13 cellular contexts compared by ENCODE assay signal in the genomic region with DNA sequence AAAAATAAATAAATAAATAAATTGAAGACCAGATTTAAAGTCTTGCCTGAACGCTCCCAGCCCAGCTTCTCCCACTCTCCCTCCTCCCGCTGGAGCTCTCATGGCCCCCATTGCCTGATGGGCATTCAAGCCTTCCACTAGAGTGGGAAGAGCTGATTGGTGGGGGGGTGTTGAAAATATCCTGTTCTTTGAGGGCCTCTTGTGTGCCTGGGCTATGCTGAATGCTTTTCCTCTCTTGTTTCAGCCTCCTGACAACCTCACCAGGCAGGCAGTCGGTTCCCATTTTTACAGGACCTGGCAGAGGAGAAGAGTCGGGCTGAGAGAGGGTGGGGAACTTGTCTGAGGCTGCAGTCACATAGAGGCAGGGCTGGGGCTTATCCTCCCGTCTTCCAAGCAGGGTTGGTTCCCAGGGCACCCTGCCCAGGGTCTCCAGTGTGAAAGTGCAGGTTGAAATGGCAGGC. TPM values are rescaled to one million over a fixed set of nuclear protein-coding genes. Genes with fewer than 3 reads are reported as not detected.
DNase-seq lines count a peak whose midpoint lies in the region; ATAC-seq and TF ChIP-seq lines count a peak whose summit lies in the region.
"Had no signal": no experiment of that assay in that cellular context is flagged by ENCODE, and none has a peak within 500 bp of the region (broad histone marks: within the 10 kb centered on the region; RNA-seq: fewer than 3 reads in every experiment).

No MANE protein-coding gene starts in this region.

- H3K9ac ChIP-seq in BLaER1 treated with 17β-estradiol and CSF1 and Interleukin-3, amounts not matched to agents 10 nM and 100 nM: peak overlapping the region in 6 of 11 experiments; percentile 11 to 73 (median 60); a peak in 8 of 22 replicates

- H3K9me3 Mint-ChIP-seq in neural crest cell: no peaks in the 10 kb centered on the region
- H3K9me3 Mint-ChIP-seq in naive thymus-derived CD8-positive, alpha-beta T cell: no peaks in the 10 kb centered on the region
- H3K9me3 Mint-ChIP-seq: activated naive CD4-positive, alpha-beta T cell treated with anti-CD3 and anti-CD28 coated beads, Interleukin-2, amount 50 U/mL, for 24 hours; stimulated activated memory B cell treated with anti-CD40 and anti-IgM and Interleukin-4, amounts not matched to agents 10 μg/mL and 1 μg/mL and 100 μg/mL, for 72 hours had no signal

- TF ChIP-seq CTCF in choroid plexus epithelial cell (conservative IDR thresholded peaks at IDR 0.05; ENCODE audit: low read depth, low read length): no peak
- TF ChIP-seq CTCF in neural crest cell (conservative IDR thresholded peaks at IDR 0.05): no peak

- peak overlapping the region; percentile 81 to 95 (median 89); a peak in 21 of 22 replicates for H3K4me2 ChIP-seq in BLaER1 treated with 17β-estradiol and CSF1 and Interleukin-3, amounts not matched to agents 10 nM and 100 nM

- POLR2A ChIA-PET in naive thymus-derived CD8-positive, alpha-beta T cell (lab: Charles Lee): interaction anchor here (0.9 to 1.9 kb wide), 3 partner anchors 9 to 16 kb away, joined by 3 to 12 read pairs (median 3); no protein-coding TSS in a partner anchor

- peak overlapping the region; percentile 8 for H3K27ac Mint-ChIP-seq in neural crest cell (ENCODE audit: unreplicated experiment)
- H3K27ac Mint-ChIP-seq in naive thymus-derived CD8-positive, alpha-beta T cell: peak overlapping the region in 3 of 10 donors; percentile 24 to 49 (median 31)
- H3K27ac Mint-ChIP-seq: activated naive CD4-positive, alpha-beta T cell treated with anti-CD3 and anti-CD28 coated beads, Interleukin-2, amount 50 U/mL, for 24 hours; stimulated activated memory B cell treated with anti-CD40 and anti-IgM and Interleukin-4, amounts not matched to agents 10 μg/mL and 1 μg/mL and 100 μg/mL, for 72 hours had no signal

- no peaks in the 10 kb centered on the region for H3K36me3 ChIP-seq in BLaER1 treated with 17β-estradiol and CSF1 and Interleukin-3, amounts not matched to agents 10 nM and 100 nM
- H3K36me3 ChIP-seq in KOPT-K1 (ENCODE audit: insufficient read depth, low read length): no peaks in the 10 kb centered on the region

- no peaks in the 10 kb centered on the region for H4K20me1 ChIP-seq in BLaER1 treated with 17β-estradiol and CSF1 and Interleukin-3, amounts not matched to agents 10 nM and 100 nM

- H3K9me3 ChIP-seq in BLaER1 treated with 17β-estradiol and CSF1 and Interleukin-3, amounts not matched to agents 10 nM and 100 nM (replicated peaks in 1 of 11): peaks cover 0 to 25% (median 20%) of the 10 kb centered on the region in 11 experiments; a peak in 17 of 22 replicates
- H3K9me3 ChIP-seq in KOPT-K1 (ENCODE audit: insufficient read depth, low read length, poor library complexity, severe bottlenecking): peaks cover 4% of the 10 kb centered on the region

- H3K27ac ChIP-seq in BLaER1 treated with 17β-estradiol and CSF1 and Interleukin-3, amounts not matched to agents 10 nM and 100 nM: peak overlapping the region; percentile 30 to 90 (median 73); a peak in 18 of 22 replicates
- peak overlapping the region; percentile 67 for H3K27ac ChIP-seq in KOPT-K1 (ENCODE audit: low read depth, low read length, poor library complexity, severe bottlenecking)

- peak overlapping the region in 1 of 10 experiments; percentile 36; a peak in 1 of 20 replicates for H3K4me3 ChIP-seq in BLaER1 treated with 17β-estradiol and CSF1 and Interleukin-3, amounts not matched to agents 10 nM and 100 nM
- no peak overlapping the region for H3K4me3 ChIP-seq in choroid plexus epithelial cell (ENCODE audit: low read depth, low read length)

- peaks cover 53 to 63% (median 54%) of the 10 kb centered on the region in 10 experiments for H3K4me1 ChIP-seq in BLaER1 treated with 17β-estradiol and CSF1 and Interleukin-3, amounts not matched to agents 10 nM and 100 nM

- DNase-seq in choroid plexus epithelial cell (ENCODE audit: low read depth) (peak; percentile 21), neural crest cell (ENCODE audit: low read depth, low spot score) (no peak), putamen (ENCODE audit: low spot score) (no peak), RKO (ENCODE audit: low spot score) (no peak)
- DNase-seq in naive thymus-derived CD8-positive, alpha-beta T cell: no peak
- DNase-seq: DND-41; NCI-H1436; stimulated activated CD4-positive, alpha-beta T cell treated with anti-CD3 and anti-CD28 coated beads, Interleukin-4, amount 100 ng/mL, for 24 hours had no signal

- no peaks in the 10 kb centered on the region for H3K27me3 Mint-ChIP-seq in neural crest cell (ENCODE audit: low read depth)
- no peaks in the 10 kb centered on the region for H3K27me3 Mint-ChIP-seq in naive thymus-derived CD8-positive, alpha-beta T cell
- H3K27me3 Mint-ChIP-seq: activated naive CD4-positive, alpha-beta T cell treated with anti-CD3 and anti-CD28 coated beads, Interleukin-2, amount 50 U/mL, for 24 hours had no signal

- H3K27me3 ChIP-seq in BLaER1 treated with 17β-estradiol and CSF1 and Interleukin-3, amounts not matched to agents 10 nM and 100 nM: no peaks in the 10 kb centered on the region

- H3K4me3 Mint-ChIP-seq in neural crest cell: no peak overlapping the region
- no peak overlapping the region for H3K4me3 Mint-ChIP-seq in naive thymus-derived CD8-positive, alpha-beta T cell
- H3K4me3 Mint-ChIP-seq: activated naive CD4-positive, alpha-beta T cell treated with anti-CD3 and anti-CD28 coated beads, Interleukin-2, amount 50 U/mL, for 24 hours; stimulated activated memory B cell treated with anti-CD40 and anti-IgM and Interleukin-4, amounts not matched to agents 10 μg/mL and 1 μg/mL and 100 μg/mL, for 72 hours had no signal

- H3K4me1 Mint-ChIP-seq in neural crest cell: peaks cover 53% of the 10 kb centered on the region
- H3K4me1 Mint-ChIP-seq in naive thymus-derived CD8-positive, alpha-beta T cell: peaks cover 13 to 58% (median 48%) of the 10 kb centered on the region in 4 donors
- H3K4me1 Mint-ChIP-seq: stimulated activated memory B cell treated with anti-CD40 and anti-IgM and Interleukin-4, amounts not matched to agents 10 μg/mL and 1 μg/mL and 100 μg/mL, for 72 hours had no signal

- H3K36me3 Mint-ChIP-seq in neural crest cell (ENCODE audit: low read depth): no peaks in the 10 kb centered on the region
- no peaks in the 10 kb centered on the region for H3K36me3 Mint-ChIP-seq in naive thymus-derived CD8-positive, alpha-beta T cell
- H3K36me3 Mint-ChIP-seq: activated naive CD4-positive, alpha-beta T cell treated with anti-CD3 and anti-CD28 coated beads, Interleukin-2, amount 50 U/mL, for 24 hours; stimulated activated memory B cell treated with anti-CD40 and anti-IgM and Interleukin-4, amounts not matched to agents 10 μg/mL and 1 μg/mL and 100 μg/mL, for 72 hours had no signal

- ATAC-seq in naive thymus-derived CD8-positive, alpha-beta T cell: no peak
- no peak for ATAC-seq in HG02623 (IDR thresholded peaks at IDR 0.05; ENCODE audit: unreplicated experiment)
- ATAC-seq: stimulated activated memory B cell treated with anti-CD40 and anti-IgM and Interleukin-4, amounts not matched to agents 10 μg/mL and 1 μg/mL and 100 μg/mL, for 72 hours had no signal

RNA-seq across cellular contexts. Expression of a gene that starts 59.2 kb away (rescaled TPM):
- 94.3 and 99.0 TPM in 2 replicates for total RNA-seq in neural crest cell
- total RNA-seq in naive thymus-derived CD8-positive, alpha-beta T cell: 10 to 100 TPM; 88.7 to 93.8 TPM
- 10 to 100 TPM; 16.1 to 19.8 (median 16.7) TPM for polyA plus RNA-seq in naive thymus-derived CD8-positive, alpha-beta T cell
